25 cellular contexts compared by ENCODE assay signal in the genomic region with DNA sequence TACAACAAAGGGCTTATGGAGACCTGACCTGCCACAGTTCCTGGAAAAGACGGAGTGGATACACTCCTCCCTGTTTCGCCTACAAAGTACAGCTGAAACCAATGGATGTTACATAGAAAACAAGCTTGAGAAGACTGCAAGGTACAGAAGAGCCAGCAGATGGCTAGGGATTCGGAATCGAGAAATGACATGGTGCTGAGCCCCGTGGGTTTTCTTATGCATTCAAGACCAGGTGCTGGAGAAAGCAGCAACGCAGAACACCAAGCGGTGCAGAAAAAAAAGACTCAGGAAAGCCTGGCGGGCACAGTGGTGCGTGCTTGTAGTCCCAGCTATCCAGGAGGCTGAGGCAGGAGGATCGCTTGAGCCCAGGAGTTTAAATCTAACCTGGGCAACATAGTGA. TPM values are rescaled to one million over a fixed set of nuclear protein-coding genes. Genes with fewer than 3 reads are reported as not detected.
DNase-seq lines count a peak whose midpoint lies in the region; ATAC-seq, FAIRE-seq and TF ChIP-seq lines count a peak whose summit lies in the region.
"Had no signal": no experiment of that assay in that cellular context is flagged by ENCODE, and none has a peak within 500 bp of the region (broad histone marks: within the 10 kb centered on the region; RNA-seq: fewer than 3 reads in every experiment).

No MANE protein-coding gene starts in this region.

- H3K9me3 ChIP-seq in PC-3 (ENCODE audit: low read length) (no peaks in the 10 kb centered on the region), kidney (ENCODE audit: control insufficient read depth in 1 of 2, low read length in 2 of 2) (no peaks in the 10 kb centered on the region)
- H3K9me3 ChIP-seq: BLaER1 treated with 17β-estradiol and CSF1 and Interleukin-3, amounts not matched to agents 10 nM and 100 nM; right atrium auricular region; SJCRH30; suprapubic skin had no signal

- no peaks in the 10 kb centered on the region for H3K79me2 ChIP-seq in PC-3 (ENCODE audit: low read length)

- H3K27ac ChIP-seq in PC-3 (ENCODE audit: low read length) (no peak overlapping the region), kidney (ENCODE audit: low read depth in 2 of 2, low read length in 2 of 2) (no peak overlapping the region)
- H3K27ac ChIP-seq: BLaER1 treated with 17β-estradiol and CSF1 and Interleukin-3, amounts not matched to agents 10 nM and 100 nM; cardiac muscle cell; right atrium auricular region; SJCRH30; suprapubic skin had no signal

- no peak overlapping the region for H3K4me2 ChIP-seq in PC-3 (ENCODE audit: low read length)
- H3K4me2 ChIP-seq: BLaER1 treated with 17β-estradiol and CSF1 and Interleukin-3, amounts not matched to agents 10 nM and 100 nM had no signal

- H3K36me3 ChIP-seq in PC-3 (ENCODE audit: low read depth, low read length) (no peaks in the 10 kb centered on the region), kidney (ENCODE audit: control insufficient read depth in 1 of 2, insufficient read depth in 2 of 2, low read length in 2 of 2) (no peaks in the 10 kb centered on the region)
- H3K36me3 ChIP-seq: BLaER1 treated with 17β-estradiol and CSF1 and Interleukin-3, amounts not matched to agents 10 nM and 100 nM; cardiac muscle cell; right atrium auricular region; SJCRH30; suprapubic skin had no signal

- H3K27me3 ChIP-seq in PC-3 (ENCODE audit: low read length) = no peaks in the 10 kb centered on the region
- H3K27me3 ChIP-seq: cardiac muscle cell, right atrium auricular region, SJCRH30, suprapubic skin had no signal

- no peaks in the 10 kb centered on the region for H3K9me2 ChIP-seq in PC-3 (replicated peaks; ENCODE audit: low read length)

- H3K9ac ChIP-seq in PC-3 (ENCODE audit: low read length) (no peak overlapping the region), kidney (ENCODE audit: low read length in 2 of 2) (no peak overlapping the region)
- H3K9ac ChIP-seq: BLaER1 treated with 17β-estradiol and CSF1 and Interleukin-3, amounts not matched to agents 10 nM and 100 nM had no signal

- no peaks in the 10 kb centered on the region for H3F3A ChIP-seq in PC-3 (ENCODE audit: low read length, unreplicated experiment)

- no TSS peak for BruUV-seq in PC-3 (replicated peaks; lab: Mats Ljungman, UMichigan)

- no peak overlapping the region for H2AFZ ChIP-seq in PC-3 (ENCODE audit: low read length)

- intact Hi-C loops in PC-3 (cut with micrococcal nuclease) (no loop called here), kidney (cut with DNase I) (no loop called here), Right ventricle myocardium inferior (cut with DNase I) (no loop called here)

- POLR2A ChIA-PET in PC-3 (lab: Charles Lee; ENCODE audit: unreplicated experiment) = no interaction called here

- CTCF ChIA-PET in PC-3 (lab: Charles Lee) = no interaction called here

- ATAC-seq in PC-3 (peak; percentile 55), Right ventricle myocardium inferior (no peak), GM21526 (IDR thresholded peaks at IDR 0.05; ENCODE audit: low FRiP score, unreplicated experiment) (no peak)

- no peak overlapping the region for H3K4me3 ChIP-seq in PC-3 (ENCODE audit: low read length)
- no peak overlapping the region for H3K4me3 ChIP-seq in kidney (ENCODE audit: low read length in 2 of 2)
- H3K4me3 ChIP-seq: BLaER1 treated with 17β-estradiol and CSF1 and Interleukin-3, amounts not matched to agents 10 nM and 100 nM; cardiac muscle cell; right atrium auricular region; SJCRH30; suprapubic skin had no signal

- FAIRE-seq in kidney (lab: Jason Lieb, UNC) = no peak
- FAIRE-seq: H54, HTR-8/SVneo had no signal

- no peaks in the 10 kb centered on the region for H4K20me1 ChIP-seq in PC-3 (ENCODE audit: low read length)
- H4K20me1 ChIP-seq: BLaER1 treated with 17β-estradiol and CSF1 and Interleukin-3, amounts not matched to agents 10 nM and 100 nM had no signal

- TF ChIP-seq CTCF in PC-3 (conservative IDR thresholded peaks at IDR 0.05; ENCODE audit: low read depth, low read length) = no peak
- no peak for TF ChIP-seq CTCF in kidney (IDR thresholded peaks at IDR 0.05; ENCODE audit: borderline replicate concordance, extremely low read depth, insufficient read depth)

- no peaks in the 10 kb centered on the region for H3K4me1 ChIP-seq in PC-3 (ENCODE audit: insufficient read depth, low read length)
- no peaks in the 10 kb centered on the region for H3K4me1 ChIP-seq in kidney (ENCODE audit: control insufficient read depth in 1 of 2, insufficient read depth in 1 of 2, low read depth in 1 of 2, low read length in 2 of 2)
- H3K4me1 ChIP-seq: BLaER1 treated with 17β-estradiol and CSF1 and Interleukin-3, amounts not matched to agents 10 nM and 100 nM; right atrium auricular region; SJCRH30; suprapubic skin had no signal

- peak; percentile 31 for DNase-seq in NCI-H2227 (lab: John Stamatoyannopoulos, UW; ENCODE audit: unreplicated experiment)
- DNase-seq in NCI-H2227 treated with DMSO at 0.1 percent for 48 hours (lab: John Stamatoyannopoulos, UW) = no peak
- peak; percentile 14 for DNase-seq in PC-3
- peak; percentile 36 for DNase-seq in kidney
- DNase-seq in Right ventricle myocardium inferior (ENCODE audit: missing footprints) = no peak
- DNase-seq: activated CD4-positive, alpha-beta memory T cell treated with anti-CD3 and anti-CD28 coated beads, Interleukin-2, amount 10 ng/mL, durations not matched to agents 7 days and 5 days; activated CD4-positive, CD25-positive, alpha-beta regulatory T cell; activated naive CD4-positive, alpha-beta T cell; activated T-cell treated with anti-CD3 and anti-CD28 coated beads, Interleukin-2, amount 50 U/mL, for 1 hour; amniotic stem cell; Calu3; erythroblast; foreskin melanocyte; GF-D8; hypothalamus; mammary epithelial cell; SJCRH30; T-helper 9 cell had no signal

RNA-seq across cellular contexts. Expression of gene TIMM17B, which starts 13.8 kb away (rescaled TPM):
- total RNA-seq in PC-3 (2014; rRNA removed) = 101 and 119 TPM in 2 replicates
- 44.8 TPM for total RNA-seq in kidney
- polyA plus RNA-seq in kidney (ENCODE audit: insufficient read depth, low read depth, low replicate concordance) = 109 TPM
- total RNA-seq in Right ventricle myocardium inferior = 80.5 TPM

RNA-seq across cellular contexts. Expression of gene PQBP1, which starts 14.0 kb away (rescaled TPM):
- total RNA-seq in PC-3 (2014; rRNA removed) (189 and 241 TPM in 2 replicates), kidney (61.3 TPM), Right ventricle myocardium inferior (58.6 TPM)
- polyA plus RNA-seq in kidney (ENCODE audit: insufficient read depth, low read depth, low replicate concordance) = 93.4 TPM

RNA-seq across cellular contexts. Expression of gene SLC35A2, which starts 27.7 kb away (rescaled TPM):
- 46.6 and 46.8 TPM in 2 replicates for total RNA-seq in PC-3 (2014; rRNA removed)
- total RNA-seq in kidney = 34.2 TPM
- 29.3 TPM for polyA plus RNA-seq in kidney (ENCODE audit: insufficient read depth, low read depth, low replicate concordance)
- 11.6 TPM for total RNA-seq in Right ventricle myocardium inferior

RNA-seq across cellular contexts. Expression of gene PIM2, which starts 35.1 kb away (rescaled TPM):
- total RNA-seq in PC-3 (2014; rRNA removed) = 24.1 and 25.6 TPM in 2 replicates
- total RNA-seq in kidney = 29.6 TPM
- 8.7 TPM for polyA plus RNA-seq in kidney (ENCODE audit: insufficient read depth, low read depth, low replicate concordance)
- total RNA-seq in Right ventricle myocardium inferior = 3.2 TPM

RNA-seq across cellular contexts. Expression of gene PCSK1N, which starts 48.3 kb away (rescaled TPM):
- total RNA-seq in PC-3 (2014; rRNA removed) (135 and 177 TPM in 2 replicates), kidney (131 TPM), Right ventricle myocardium inferior (not detected)
- polyA plus RNA-seq in kidney (ENCODE audit: insufficient read depth, low read depth, low replicate concordance) = 331 TPM
- total RNA-seq: SJCRH30 had no signal

Comparison
In these comparisons a context has a peak if more than half of its experiments do, and no peak if none do; other contexts are left out.
1. DNase-seq: peak in NCI-H2227 (single experiment), PC-3 (single experiment) and kidney (single experiment); none in NCI-H2227 treated with DMSO at 0.1 percent for 48 hours (single experiment) and Right ventricle myocardium inferior (single experiment).